In genomic region chr10:123786306-123786705, GRCh38 we compare ENCODE assay signal across 10 cellular contexts.
"Had no signal": no experiment of that assay in that cellular context is flagged by ENCODE, and none has a peak within 500 bp of the region (broad histone marks: within the 10 kb centered on the region; RNA-seq: fewer than 3 reads in every experiment).

No MANE protein-coding gene starts in this region.

- H3K9me3 ChIP-seq: HAP-1 had no signal

- H3K27ac Mint-ChIP-seq: GM23338, HFFc6 had no signal

- FAIRE-seq: H1, H54, HTR-8/SVneo, K562 had no signal

- ATAC-seq: GM23338, HCT116, K562 had no signal

- H3K4me3 Mint-ChIP-seq: GM23338, HFFc6 had no signal

- DNase-seq: HFFc6, IMR-90, KG1 had no signal

- H3K36me3 ChIP-seq: HAP-1 had no signal

- H3K4me3 ChIP-seq: GM23338, HAP-1, K562 had no signal
